In the genomic region with DNA sequence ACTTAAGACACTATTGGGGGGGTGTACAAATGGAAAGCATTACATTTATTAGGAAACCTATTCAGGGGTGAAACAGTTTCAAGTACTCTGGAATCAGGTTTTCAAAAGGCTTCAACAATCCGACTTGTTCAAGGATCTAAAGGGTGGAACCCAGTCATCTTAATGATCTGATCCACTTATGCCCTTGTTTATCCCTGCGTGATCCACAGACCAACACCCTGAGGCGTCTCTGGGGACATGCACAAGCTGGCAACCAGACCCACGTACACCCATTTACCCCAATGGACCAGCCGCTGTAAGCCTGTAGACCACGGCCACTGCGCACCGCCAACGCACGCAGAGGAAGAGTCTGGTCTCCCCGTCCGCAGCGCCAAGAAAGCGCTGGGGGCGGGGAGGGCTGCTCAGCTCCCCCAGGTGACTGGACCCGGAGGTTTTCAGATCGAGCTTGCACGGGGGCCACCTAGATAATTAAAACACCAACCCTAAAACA, we compare ENCODE assay signal across 1 cellular context.
TF ChIP-seq lines count a peak whose summit lies in the region.

No MANE protein-coding gene starts in this region.

TF ChIP-seq in K562, 482 proteins besides CTCF, POLR2A, EP300 and RAD21 (continued from another document):
- TF ChIP-seq, protein P1, sequence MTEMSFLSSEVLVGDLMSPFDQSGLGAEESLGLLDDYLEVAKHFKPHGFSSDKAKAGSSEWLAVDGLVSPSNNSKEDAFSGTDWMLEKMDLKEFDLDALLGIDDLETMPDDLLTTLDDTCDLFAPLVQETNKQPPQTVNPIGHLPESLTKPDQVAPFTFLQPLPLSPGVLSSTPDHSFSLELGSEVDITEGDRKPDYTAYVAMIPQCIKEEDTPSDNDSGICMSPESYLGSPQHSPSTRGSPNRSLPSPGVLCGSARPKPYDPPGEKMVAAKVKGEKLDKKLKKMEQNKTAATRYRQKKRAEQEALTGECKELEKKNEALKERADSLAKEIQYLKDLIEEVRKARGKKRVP (CRISPR knock-in tag; IDR thresholded peaks at IDR 0.05) = peak; percentile 39; the same call in 1 of the 2 replicates
- TF ChIP-seq HNRNPLL (IDR thresholded peaks at IDR 0.05; ENCODE audit: low read depth, low read length, poor library complexity, severe bottlenecking) = peak; percentile 93
- TF ChIP-seq E2F3 (CRISPR knock-in tag; IDR thresholded peaks at IDR 0.05) = no peak
- TF ChIP-seq, protein P2, sequence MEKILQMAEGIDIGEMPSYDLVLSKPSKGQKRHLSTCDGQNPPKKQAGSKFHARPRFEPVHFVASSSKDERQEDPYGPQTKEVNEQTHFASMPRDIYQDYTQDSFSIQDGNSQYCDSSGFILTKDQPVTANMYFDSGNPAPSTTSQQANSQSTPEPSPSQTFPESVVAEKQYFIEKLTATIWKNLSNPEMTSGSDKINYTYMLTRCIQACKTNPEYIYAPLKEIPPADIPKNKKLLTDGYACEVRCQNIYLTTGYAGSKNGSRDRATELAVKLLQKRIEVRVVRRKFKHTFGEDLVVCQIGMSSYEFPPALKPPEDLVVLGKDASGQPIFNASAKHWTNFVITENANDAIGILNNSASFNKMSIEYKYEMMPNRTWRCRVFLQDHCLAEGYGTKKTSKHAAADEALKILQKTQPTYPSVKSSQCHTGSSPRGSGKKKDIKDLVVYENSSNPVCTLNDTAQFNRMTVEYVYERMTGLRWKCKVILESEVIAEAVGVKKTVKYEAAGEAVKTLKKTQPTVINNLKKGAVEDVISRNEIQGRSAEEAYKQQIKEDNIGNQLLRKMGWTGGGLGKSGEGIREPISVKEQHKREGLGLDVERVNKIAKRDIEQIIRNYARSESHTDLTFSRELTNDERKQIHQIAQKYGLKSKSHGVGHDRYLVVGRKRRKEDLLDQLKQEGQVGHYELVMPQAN (IDR thresholded peaks at IDR 0.05; ENCODE audit: borderline replicate concordance) = no peak
- peak; percentile 55 for TF ChIP-seq RBBP5 (IDR thresholded peaks at IDR 0.05; ENCODE audit: borderline replicate concordance, insufficient read depth, low read length, poor library complexity, severe bottlenecking)
- TF ChIP-seq SMAD4 (CRISPR knock-in tag; conservative IDR thresholded peaks at IDR 0.05) = no peak; the same call in 1 of the 2 replicates
- 0 out of 2 replicates have a peak, but pooled peaks have one; percentile 3 for TF ChIP-seq ETS1 (conservative IDR thresholded peaks at IDR 0.05; ENCODE audit: control insufficient read depth, low read depth, low read length)
- TF ChIP-seq FOXK1 (CRISPR knock-in tag; IDR thresholded peaks at IDR 0.05; ENCODE audit: borderline replicate concordance) = no peak
- no peak for TF ChIP-seq ZNF232 (CRISPR knock-in tag; IDR thresholded peaks at IDR 0.05)
- TF ChIP-seq FOXO4 (CRISPR knock-in tag; IDR thresholded peaks at IDR 0.05) = 0 out of 2 replicates have a peak, but pooled peaks have one; percentile 48
- TF ChIP-seq SREBF2 (CRISPR knock-in tag; IDR thresholded peaks at IDR 0.05) = no peak
- TF ChIP-seq FOXJ3 (CRISPR knock-in tag; IDR thresholded peaks at IDR 0.05) = no peak
- TF ChIP-seq FIP1L1 (IDR thresholded peaks at IDR 0.05; ENCODE audit: low read depth, low read length, poor library complexity, severe bottlenecking) = peak; percentile 22
- peak; percentile 42 for TF ChIP-seq POLR2G (IDR thresholded peaks at IDR 0.05; ENCODE audit: low read depth, low read length)
- TF ChIP-seq, protein P3, sequence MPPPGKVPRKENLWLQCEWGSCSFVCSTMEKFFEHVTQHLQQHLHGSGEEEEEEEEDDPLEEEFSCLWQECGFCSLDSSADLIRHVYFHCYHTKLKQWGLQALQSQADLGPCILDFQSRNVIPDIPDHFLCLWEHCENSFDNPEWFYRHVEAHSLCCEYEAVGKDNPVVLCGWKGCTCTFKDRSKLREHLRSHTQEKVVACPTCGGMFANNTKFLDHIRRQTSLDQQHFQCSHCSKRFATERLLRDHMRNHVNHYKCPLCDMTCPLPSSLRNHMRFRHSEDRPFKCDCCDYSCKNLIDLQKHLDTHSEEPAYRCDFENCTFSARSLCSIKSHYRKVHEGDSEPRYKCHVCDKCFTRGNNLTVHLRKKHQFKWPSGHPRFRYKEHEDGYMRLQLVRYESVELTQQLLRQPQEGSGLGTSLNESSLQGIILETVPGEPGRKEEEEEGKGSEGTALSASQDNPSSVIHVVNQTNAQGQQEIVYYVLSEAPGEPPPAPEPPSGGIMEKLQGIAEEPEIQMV (tag; conservative IDR thresholded peaks at IDR 0.05; ENCODE audit: low read depth) = no peak
- peak; percentile 13 for TF ChIP-seq CCNT2 (IDR thresholded peaks at IDR 0.05; ENCODE audit: borderline replicate concordance, extremely low read depth, insufficient read length, low read depth, low read length)
- 0 out of 2 replicates have a peak, but pooled peaks have one; percentile 6 for TF ChIP-seq TFAP4 (CRISPR knock-in tag; IDR thresholded peaks at IDR 0.05; ENCODE audit: borderline replicate concordance)
- peak; percentile 82 for TF ChIP-seq EGR1 (conservative IDR thresholded peaks at IDR 0.05)
